1 cellular context compared by ENCODE assay signal in genomic region chr11:11844272-11844671, GRCh38.
TF ChIP-seq lines count a peak whose summit lies in the region.

No MANE protein-coding gene starts in this region.

TF ChIP-seq in GM23338, 12 proteins besides CTCF, POLR2A, EP300 and RAD21 (continued from another document):
- TF ChIP-seq ZNF462 (CRISPR knock-in tag; IDR thresholded peaks at IDR 0.05) (no peak), JUNB (IDR thresholded peaks at IDR 0.05; ENCODE audit: unreplicated experiment) (no peak)
